Comparison of ENCODE assay signal across 8 cellular contexts in the genomic region with DNA sequence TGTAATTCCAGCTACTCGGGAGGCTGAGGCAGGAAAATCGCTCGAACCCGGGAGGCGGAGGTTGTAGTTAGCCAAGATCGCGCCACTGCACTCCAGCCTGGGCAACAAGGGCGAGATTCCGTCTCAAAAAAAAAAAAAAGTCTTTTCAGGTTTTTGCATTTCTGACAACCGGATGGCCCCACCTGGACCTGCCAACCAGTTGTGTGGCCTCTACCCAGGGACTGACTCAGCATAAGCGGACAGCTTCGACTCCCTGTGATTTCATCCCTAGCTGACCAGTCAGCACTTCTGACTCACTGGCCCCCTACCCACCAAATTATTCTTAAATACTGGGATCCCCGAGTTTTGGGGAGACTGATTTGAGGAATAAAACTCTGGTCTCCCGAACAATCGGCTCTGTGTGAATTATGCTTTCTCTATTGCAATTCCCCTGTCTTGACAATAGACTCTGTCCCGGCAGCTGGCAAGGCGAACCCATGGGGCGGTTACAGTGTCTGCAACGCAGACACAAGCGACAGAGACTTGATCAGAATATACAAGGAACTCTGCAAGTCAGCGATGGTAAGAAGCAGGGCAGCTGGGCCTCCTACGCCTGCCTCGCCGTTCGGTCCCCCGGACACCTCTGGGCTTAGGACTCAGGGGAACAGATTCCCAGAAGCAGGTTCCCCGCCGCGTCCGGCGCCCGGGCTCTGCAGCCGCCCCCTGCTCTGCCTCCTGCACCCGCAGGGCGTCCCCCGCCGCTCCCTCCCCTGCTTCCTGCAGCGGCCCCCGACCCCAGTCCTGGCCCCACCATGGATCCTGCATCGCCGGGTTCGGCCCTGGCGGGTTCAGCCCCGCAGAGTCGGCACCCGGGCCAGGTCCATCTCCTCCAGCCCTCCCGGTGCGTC. TPM values are rescaled to one million over a fixed set of nuclear protein-coding genes. Genes with fewer than 3 reads are reported as not detected.
DNase-seq lines count a peak whose midpoint lies in the region; ATAC-seq and TF ChIP-seq lines count a peak whose summit lies in the region.

No MANE protein-coding gene starts in this region.

- peaks cover 21 to 24% (median 21%) of the 10 kb centered on the region in 3 donors for H3K4me1 Mint-ChIP-seq in T-cell

- peak; percentile 27 for ATAC-seq in GM18868 (IDR thresholded peaks at IDR 0.05; ENCODE audit: unreplicated experiment)
- peak; percentile 20 for ATAC-seq in HG03354 (IDR thresholded peaks at IDR 0.05; ENCODE audit: poor library complexity, severe bottlenecking, unreplicated experiment)
- ATAC-seq in T-cell (replicated peaks in 1 of 4), result peak; percentile 50 to 65 (median 51)
- peak; percentile 8 for ATAC-seq in upper lobe of right lung

- H3K27me3 Mint-ChIP-seq in T-cell, result no peaks in the 10 kb centered on the region

- H3K4me3 ChIP-seq in AG04450 (ENCODE audit: low read depth, low read length) (peak overlapping the region; percentile 81), endocrine pancreas (ENCODE audit: control insufficient read depth, insufficient read depth, low read length) (peak overlapping the region; percentile 64), mucosa of rectum (ENCODE audit: low read length in 2 of 2) (peak overlapping the region; percentile 66 to 81), upper lobe of right lung (peak overlapping the region; percentile 93)

- H3K4me1 ChIP-seq in endocrine pancreas (ENCODE audit: control insufficient read depth, insufficient read depth, low read length) (peaks cover 5% of the 10 kb centered on the region), mucosa of rectum (ENCODE audit: control insufficient read depth in 2 of 2, insufficient read depth in 2 of 2, low read length in 2 of 2) (peaks cover 10 to 16% of the 10 kb centered on the region in 2 donors), upper lobe of right lung (peaks cover 25% of the 10 kb centered on the region)

- DNase-seq in AG04450 (ENCODE audit: low read depth, low spot score) (no peak), T-cell (peak in 18 of 34 experiments; percentile 10 to 54 (median 33)), upper lobe of right lung (no peak), T-helper 9 cell (no peak)

- H3K9me3 ChIP-seq in AG04450 (ENCODE audit: control insufficient read depth, insufficient read depth, low read length) (no peaks in the 10 kb centered on the region; the same call in 1 of the 2 replicates), endocrine pancreas (ENCODE audit: control insufficient read depth, low read length) (no peaks in the 10 kb centered on the region), mucosa of rectum (ENCODE audit: control insufficient read depth in 2 of 2, low read length in 2 of 2) (no peaks in the 10 kb centered on the region), upper lobe of right lung (no peaks in the 10 kb centered on the region)

- no peaks in the 10 kb centered on the region for H3K9me3 Mint-ChIP-seq in T-cell

- no peaks in the 10 kb centered on the region for H3K27me3 ChIP-seq in AG04450 (ENCODE audit: control insufficient read depth, insufficient read depth, low read length)
- H3K27me3 ChIP-seq in endocrine pancreas (ENCODE audit: control insufficient read depth, insufficient read depth, low read length), result no peaks in the 10 kb centered on the region
- no peaks in the 10 kb centered on the region for H3K27me3 ChIP-seq in mucosa of rectum (ENCODE audit: control insufficient read depth in 2 of 2, insufficient read depth in 2 of 2, low read length in 2 of 2)
- no peaks in the 10 kb centered on the region for H3K27me3 ChIP-seq in upper lobe of right lung

- no peak overlapping the region for H3K27ac ChIP-seq in AG04450 (ENCODE audit: low read depth, low read length)
- H3K27ac ChIP-seq in mucosa of rectum (ENCODE audit: low read depth in 2 of 2, low read length in 2 of 2), result peak overlapping the region in 1 of 2 donors; percentile 75
- H3K27ac ChIP-seq in upper lobe of right lung, result peak overlapping the region; percentile 94

- H3K36me3 ChIP-seq in endocrine pancreas (ENCODE audit: control insufficient read depth, insufficient read depth, low read length) (no peaks in the 10 kb centered on the region), mucosa of rectum (ENCODE audit: control insufficient read depth in 2 of 2, insufficient read depth in 2 of 2, low read length in 2 of 2) (no peaks in the 10 kb centered on the region), upper lobe of right lung (no peaks in the 10 kb centered on the region)

- CTCF ChIA-PET in AG04450 (lab: Charles Lee) (interaction anchor here (0.7 kb wide), 1 partner anchor 29 kb away, joined by 4 read pairs; no protein-coding TSS in a partner anchor), T-cell (lab: Charles Lee) (interaction anchor here (0.7 to 1.3 kb wide), 2 partner anchors 22 to 192 kb away, joined by 3 to 6 read pairs; no protein-coding TSS in a partner anchor)

- intact Hi-C loops in upper lobe of right lung (cut with DNase I), result no loop called here

- POLR2A ChIA-PET in AG04450 (lab: Yijun Ruan, JAX), result interaction anchor here (0.7 to 2.3 kb wide), 4 partner anchors 18 to 51 kb away, joined by 3 to 10 read pairs (median 4); partner anchors contain the start of genes DEAF1 and TMEM80
- POLR2A ChIA-PET in T-cell (lab: Charles Lee), result no interaction called here

- no peak; the same call in 1 of the 2 replicates for TF ChIP-seq CTCF in AG04450 (IDR thresholded peaks at IDR 0.05; ENCODE audit: low read depth, low read length)
- no peak for TF ChIP-seq CTCF in upper lobe of right lung (IDR thresholded peaks at IDR 0.05)

- H3K27ac Mint-ChIP-seq in T-cell, result peak overlapping the region; percentile 71 to 74

- H3K4me3 Mint-ChIP-seq in T-cell, result peak overlapping the region; percentile 80 to 86 (median 82)

- no peaks in the 10 kb centered on the region for H3K36me3 Mint-ChIP-seq in T-cell

- peak overlapping the region; percentile 77 for H3K9ac ChIP-seq in endocrine pancreas (ENCODE audit: control insufficient read depth, insufficient read depth, low read length)
- peak overlapping the region; percentile 63 to 89 for H3K9ac ChIP-seq in mucosa of rectum (ENCODE audit: low read depth in 1 of 2, low read length in 2 of 2)

RNA-seq across cellular contexts. Expression of gene TALDO1, which starts 0.7 kb away (rescaled TPM):
- polyA plus RNA-seq in AG04450 (2011; rRNA removed), result 242 and 286 TPM in 2 replicates
- polyA minus RNA-seq in AG04450 (2011; rRNA and poly(A)+ RNA removed), result 98.9 and 103 TPM in 2 replicates
- total RNA-seq in T-cell (100 to 1,000 TPM in 3 of 5 donors, 10 to 100 TPM in 2; 60.5 to 106 (median 102) TPM), upper lobe of right lung (196 TPM)

RNA-seq across cellular contexts. Expression of gene GATD1, which starts 30.8 kb away (rescaled TPM):
- polyA plus RNA-seq in AG04450 (2011; rRNA removed), result 15.0 and 18.8 TPM in 2 replicates
- 9.3 and 11.7 TPM in 2 replicates for polyA minus RNA-seq in AG04450 (2011; rRNA and poly(A)+ RNA removed)
- total RNA-seq in T-cell (10 to 100 TPM; 40.8 to 73.5 (median 70.2) TPM), upper lobe of right lung (62.5 TPM)

RNA-seq across cellular contexts. Expression of gene EPS8L2, which starts 40.5 kb away (rescaled TPM):
- 11.0 and 17.0 TPM in 2 replicates for polyA plus RNA-seq in AG04450 (2011; rRNA removed)
- 12.7 and 13.4 TPM in 2 replicates for polyA minus RNA-seq in AG04450 (2011; rRNA and poly(A)+ RNA removed)
- 10 to 100 TPM in 4 of 5 donors, 1 to 10 TPM in 1; 7.5 to 18.5 (median 14.6) TPM for total RNA-seq in T-cell
- total RNA-seq in upper lobe of right lung, result 155 TPM

RNA-seq across cellular contexts. Expression of gene CEND1, which starts 43.4 kb away (rescaled TPM):
- polyA plus RNA-seq in AG04450 (2011; rRNA removed), result 0.55 and 1.1 TPM in 2 replicates
- polyA minus RNA-seq in AG04450 (2011; rRNA and poly(A)+ RNA removed), result 0.30 and 0.46 TPM in 2 replicates
- total RNA-seq in T-cell (under 1 TPM in 3 of 5 donors, not detected in 2; 0.18 to 0.28 (median 0.20) TPM), upper lobe of right lung (not detected)

RNA-seq across cellular contexts. Expression of gene TMEM80, which starts 50.9 kb away (rescaled TPM):
- polyA plus RNA-seq in AG04450 (2011; rRNA removed), result 16.2 and 18.7 TPM in 2 replicates
- polyA minus RNA-seq in AG04450 (2011; rRNA and poly(A)+ RNA removed), result 7.8 and 7.9 TPM in 2 replicates
- total RNA-seq in T-cell (10 to 100 TPM; 21.2 to 43.9 (median 42.4) TPM), upper lobe of right lung (33.2 TPM)

Comparison
In these comparisons a context has a peak if more than half of its experiments do, and no peak if none do; other contexts are left out.
1. DNase-seq: peak in T-cell (18 of 34); none in AG04450 (single experiment), upper lobe of right lung (single experiment) and T-helper 9 cell (single experiment).
2. Peak in every context shown above with its lines, with median percentiles within 50 percentile points of each other: H3K4me3 ChIP-seq and ATAC-seq.